1 cellular context compared by ENCODE assay signal in the genomic region with DNA sequence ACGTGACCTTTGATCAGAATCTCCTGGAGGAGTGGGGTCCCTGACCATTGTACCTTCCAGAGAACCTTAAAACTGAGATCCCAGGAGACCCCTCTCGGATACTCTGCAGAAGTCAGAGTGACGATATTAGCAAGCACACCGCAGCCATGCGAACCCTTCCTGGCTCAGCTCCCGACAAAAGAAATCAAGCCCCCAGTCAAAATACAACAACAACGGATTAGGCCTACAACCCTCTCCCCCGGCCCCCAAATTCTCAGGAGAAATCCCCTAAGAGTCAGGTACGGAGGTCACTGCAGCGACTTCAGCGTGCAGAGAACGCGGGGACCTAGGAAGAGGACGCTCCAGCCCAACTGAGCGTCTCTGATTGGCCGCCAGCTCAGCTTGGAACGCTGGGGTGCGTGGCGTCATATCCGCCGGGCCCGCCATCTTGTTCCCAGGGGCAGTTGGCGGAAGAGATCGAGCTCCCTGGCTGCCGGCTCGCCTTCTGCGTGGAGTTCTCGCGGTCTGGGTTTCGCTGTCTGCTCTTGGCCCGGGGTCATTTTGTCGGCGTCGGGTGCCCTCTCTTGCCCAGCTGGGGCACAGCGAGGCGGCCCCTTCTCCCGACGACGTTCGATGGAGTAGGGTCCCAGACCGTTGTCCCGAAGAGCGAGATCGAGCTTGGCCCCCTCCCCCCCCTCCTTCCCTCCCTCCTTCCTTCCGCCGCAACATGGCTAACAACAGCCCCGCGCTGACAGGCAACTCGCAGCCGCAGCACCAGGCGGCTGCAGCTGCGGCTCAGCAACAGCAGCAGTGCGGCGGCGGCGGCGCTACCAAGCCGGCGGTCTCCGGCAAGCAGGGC.
A peak's percentile ranks its signal among the peaks of the same experiment; 100 is the strongest.
TF ChIP-seq lines count a peak whose summit lies in the region.

A gene with protein sequence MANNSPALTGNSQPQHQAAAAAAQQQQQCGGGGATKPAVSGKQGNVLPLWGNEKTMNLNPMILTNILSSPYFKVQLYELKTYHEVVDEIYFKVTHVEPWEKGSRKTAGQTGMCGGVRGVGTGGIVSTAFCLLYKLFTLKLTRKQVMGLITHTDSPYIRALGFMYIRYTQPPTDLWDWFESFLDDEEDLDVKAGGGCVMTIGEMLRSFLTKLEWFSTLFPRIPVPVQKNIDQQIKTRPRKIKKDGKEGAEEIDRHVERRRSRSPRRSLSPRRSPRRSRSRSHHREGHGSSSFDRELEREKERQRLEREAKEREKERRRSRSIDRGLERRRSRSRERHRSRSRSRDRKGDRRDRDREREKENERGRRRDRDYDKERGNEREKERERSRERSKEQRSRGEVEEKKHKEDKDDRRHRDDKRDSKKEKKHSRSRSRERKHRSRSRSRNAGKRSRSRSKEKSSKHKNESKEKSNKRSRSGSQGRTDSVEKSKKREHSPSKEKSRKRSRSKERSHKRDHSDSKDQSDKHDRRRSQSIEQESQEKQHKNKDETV (plus strand): TSS at position 425 of the 838 bp plus-strand sequence. CDS start 282 bp downstream, at position 707.

TF ChIP-seq in HepG2, 621 proteins besides CTCF, POLR2A, EP300 and RAD21 (continued from another document and continues in another):
- TF ChIP-seq, protein P1, sequence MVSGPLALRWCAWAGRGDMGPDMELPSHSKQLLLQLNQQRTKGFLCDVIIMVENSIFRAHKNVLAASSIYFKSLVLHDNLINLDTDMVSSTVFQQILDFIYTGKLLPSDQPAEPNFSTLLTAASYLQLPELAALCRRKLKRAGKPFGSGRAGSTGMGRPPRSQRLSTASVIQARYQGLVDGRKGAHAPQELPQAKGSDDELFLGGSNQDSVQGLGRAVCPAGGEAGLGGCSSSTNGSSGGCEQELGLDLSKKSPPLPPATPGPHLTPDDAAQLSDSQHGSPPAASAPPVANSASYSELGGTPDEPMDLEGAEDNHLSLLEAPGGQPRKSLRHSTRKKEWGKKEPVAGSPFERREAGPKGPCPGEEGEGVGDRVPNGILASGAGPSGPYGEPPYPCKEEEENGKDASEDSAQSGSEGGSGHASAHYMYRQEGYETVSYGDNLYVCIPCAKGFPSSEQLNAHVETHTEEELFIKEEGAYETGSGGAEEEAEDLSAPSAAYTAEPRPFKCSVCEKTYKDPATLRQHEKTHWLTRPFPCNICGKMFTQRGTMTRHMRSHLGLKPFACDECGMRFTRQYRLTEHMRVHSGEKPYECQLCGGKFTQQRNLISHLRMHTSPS (CRISPR knock-in tag; IDR thresholded peaks at IDR 0.05; ENCODE audit: low read depth), result peak; percentile 45; the same call in 1 of the 2 replicates
- TF ChIP-seq ZNF660 (CRISPR knock-in tag; IDR thresholded peaks at IDR 0.05; ENCODE audit: borderline replicate concordance, low read depth) (no peak; the same call in 1 of the 2 replicates), YEATS2 (CRISPR knock-in tag; IDR thresholded peaks at IDR 0.05; ENCODE audit: borderline replicate concordance) (peak; percentile 83), KAT2B (IDR thresholded peaks at IDR 0.05; ENCODE audit: borderline replicate concordance, low read depth, low read length) (no peak), TGIF2 (CRISPR knock-in tag; IDR thresholded peaks at IDR 0.05) (peak; percentile 95), ZNF34 (CRISPR knock-in tag; IDR thresholded peaks at IDR 0.05; ENCODE audit: borderline replicate concordance) (0 out of 2 replicates have a peak, but pooled peaks have one; percentile 50), SMAD9 (CRISPR knock-in tag; IDR thresholded peaks at IDR 0.05) (0 out of 2 replicates have a peak, but pooled peaks have one; percentile 5), SIX1 (CRISPR knock-in tag; IDR thresholded peaks at IDR 0.05; ENCODE audit: borderline replicate concordance) (no peak), ZSCAN21 (CRISPR knock-in tag; IDR thresholded peaks at IDR 0.05; ENCODE audit: borderline replicate concordance) (peak; percentile 68; the same call in 1 of the 2 replicates), ZNF431 (CRISPR knock-in tag; IDR thresholded peaks at IDR 0.05; ENCODE audit: borderline replicate concordance, low read depth) (peak; percentile 79), ZBTB7B (CRISPR knock-in tag; IDR thresholded peaks at IDR 0.05) (peak; percentile 41; the same call in 1 of the 2 replicates), KLF15 (CRISPR knock-in tag; IDR thresholded peaks at IDR 0.05; ENCODE audit: borderline replicate concordance) (no peak; the same call in 1 of the 2 replicates), NFKBIZ (CRISPR knock-in tag; IDR thresholded peaks at IDR 0.05) (no peak), IKZF1 (IDR thresholded peaks at IDR 0.05) (no peak), ZNF746 (CRISPR knock-in tag; IDR thresholded peaks at IDR 0.05) (no peak), GATAD2A (CRISPR knock-in tag; IDR thresholded peaks at IDR 0.05) (peak; percentile 38; the same call in 1 of the 2 replicates), SRY (CRISPR knock-in tag; IDR thresholded peaks at IDR 0.05) (no peak; the same call in 1 of the 2 replicates), ZFP37 (CRISPR knock-in tag; IDR thresholded peaks at IDR 0.05; ENCODE audit: borderline replicate concordance) (no peak), TP53 (CRISPR knock-in tag; conservative IDR thresholded peaks at IDR 0.05) (no peak; the same call in 1 of the 2 replicates), PHF20 (CRISPR knock-in tag; IDR thresholded peaks at IDR 0.05) (peak; percentile 89), TBL1XR1 (IDR thresholded peaks at IDR 0.05; ENCODE audit: borderline replicate concordance, low read length, partially characterized antibody) (peak; percentile 67), ZNF644 (CRISPR knock-in tag; IDR thresholded peaks at IDR 0.05; ENCODE audit: low read depth) (0 out of 2 replicates have a peak, but pooled peaks have one; percentile 45), ZNF546 (CRISPR knock-in tag; conservative IDR thresholded peaks at IDR 0.05) (no peak), ZNF12 (CRISPR knock-in tag; IDR thresholded peaks at IDR 0.05) (peak; percentile 6; the same call in 1 of the 2 replicates), NR1H2 (CRISPR knock-in tag; IDR thresholded peaks at IDR 0.05; ENCODE audit: borderline replicate concordance, low read depth) (no peak)
- TF ChIP-seq, protein P2, sequence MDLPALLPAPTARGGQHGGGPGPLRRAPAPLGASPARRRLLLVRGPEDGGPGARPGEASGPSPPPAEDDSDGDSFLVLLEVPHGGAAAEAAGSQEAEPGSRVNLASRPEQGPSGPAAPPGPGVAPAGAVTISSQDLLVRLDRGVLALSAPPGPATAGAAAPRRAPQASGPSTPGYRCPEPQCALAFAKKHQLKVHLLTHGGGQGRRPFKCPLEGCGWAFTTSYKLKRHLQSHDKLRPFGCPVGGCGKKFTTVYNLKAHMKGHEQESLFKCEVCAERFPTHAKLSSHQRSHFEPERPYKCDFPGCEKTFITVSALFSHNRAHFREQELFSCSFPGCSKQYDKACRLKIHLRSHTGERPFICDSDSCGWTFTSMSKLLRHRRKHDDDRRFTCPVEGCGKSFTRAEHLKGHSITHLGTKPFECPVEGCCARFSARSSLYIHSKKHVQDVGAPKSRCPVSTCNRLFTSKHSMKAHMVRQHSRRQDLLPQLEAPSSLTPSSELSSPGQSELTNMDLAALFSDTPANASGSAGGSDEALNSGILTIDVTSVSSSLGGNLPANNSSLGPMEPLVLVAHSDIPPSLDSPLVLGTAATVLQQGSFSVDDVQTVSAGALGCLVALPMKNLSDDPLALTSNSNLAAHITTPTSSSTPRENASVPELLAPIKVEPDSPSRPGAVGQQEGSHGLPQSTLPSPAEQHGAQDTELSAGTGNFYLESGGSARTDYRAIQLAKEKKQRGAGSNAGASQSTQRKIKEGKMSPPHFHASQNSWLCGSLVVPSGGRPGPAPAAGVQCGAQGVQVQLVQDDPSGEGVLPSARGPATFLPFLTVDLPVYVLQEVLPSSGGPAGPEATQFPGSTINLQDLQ (CRISPR knock-in tag; IDR thresholded peaks at IDR 0.05), result peak; percentile 72; the same call in 1 of the 2 replicates
- TF ChIP-seq, protein P3, sequence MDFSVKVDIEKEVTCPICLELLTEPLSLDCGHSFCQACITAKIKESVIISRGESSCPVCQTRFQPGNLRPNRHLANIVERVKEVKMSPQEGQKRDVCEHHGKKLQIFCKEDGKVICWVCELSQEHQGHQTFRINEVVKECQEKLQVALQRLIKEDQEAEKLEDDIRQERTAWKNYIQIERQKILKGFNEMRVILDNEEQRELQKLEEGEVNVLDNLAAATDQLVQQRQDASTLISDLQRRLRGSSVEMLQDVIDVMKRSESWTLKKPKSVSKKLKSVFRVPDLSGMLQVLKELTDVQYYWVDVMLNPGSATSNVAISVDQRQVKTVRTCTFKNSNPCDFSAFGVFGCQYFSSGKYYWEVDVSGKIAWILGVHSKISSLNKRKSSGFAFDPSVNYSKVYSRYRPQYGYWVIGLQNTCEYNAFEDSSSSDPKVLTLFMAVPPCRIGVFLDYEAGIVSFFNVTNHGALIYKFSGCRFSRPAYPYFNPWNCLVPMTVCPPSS (IDR thresholded peaks at IDR 0.05), result no peak
- TF ChIP-seq, protein P4, sequence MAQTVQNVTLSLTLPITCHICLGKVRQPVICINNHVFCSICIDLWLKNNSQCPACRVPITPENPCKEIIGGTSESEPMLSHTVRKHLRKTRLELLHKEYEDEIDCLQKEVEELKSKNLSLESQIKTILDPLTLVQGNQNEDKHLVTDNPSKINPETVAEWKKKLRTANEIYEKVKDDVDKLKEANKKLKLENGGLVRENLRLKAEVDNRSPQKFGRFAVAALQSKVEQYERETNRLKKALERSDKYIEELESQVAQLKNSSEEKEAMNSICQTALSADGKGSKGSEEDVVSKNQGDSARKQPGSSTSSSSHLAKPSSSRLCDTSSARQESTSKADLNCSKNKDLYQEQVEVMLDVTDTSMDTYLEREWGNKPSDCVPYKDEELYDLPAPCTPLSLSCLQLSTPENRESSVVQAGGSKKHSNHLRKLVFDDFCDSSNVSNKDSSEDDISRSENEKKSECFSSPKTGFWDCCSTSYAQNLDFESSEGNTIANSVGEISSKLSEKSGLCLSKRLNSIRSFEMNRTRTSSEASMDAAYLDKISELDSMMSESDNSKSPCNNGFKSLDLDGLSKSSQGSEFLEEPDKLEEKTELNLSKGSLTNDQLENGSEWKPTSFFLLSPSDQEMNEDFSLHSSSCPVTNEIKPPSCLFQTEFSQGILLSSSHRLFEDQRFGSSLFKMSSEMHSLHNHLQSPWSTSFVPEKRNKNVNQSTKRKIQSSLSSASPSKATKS (CRISPR knock-in tag; IDR thresholded peaks at IDR 0.05), result 0 out of 2 replicates have a peak, but pooled peaks have one; percentile 54
- TF ChIP-seq, protein P5, sequence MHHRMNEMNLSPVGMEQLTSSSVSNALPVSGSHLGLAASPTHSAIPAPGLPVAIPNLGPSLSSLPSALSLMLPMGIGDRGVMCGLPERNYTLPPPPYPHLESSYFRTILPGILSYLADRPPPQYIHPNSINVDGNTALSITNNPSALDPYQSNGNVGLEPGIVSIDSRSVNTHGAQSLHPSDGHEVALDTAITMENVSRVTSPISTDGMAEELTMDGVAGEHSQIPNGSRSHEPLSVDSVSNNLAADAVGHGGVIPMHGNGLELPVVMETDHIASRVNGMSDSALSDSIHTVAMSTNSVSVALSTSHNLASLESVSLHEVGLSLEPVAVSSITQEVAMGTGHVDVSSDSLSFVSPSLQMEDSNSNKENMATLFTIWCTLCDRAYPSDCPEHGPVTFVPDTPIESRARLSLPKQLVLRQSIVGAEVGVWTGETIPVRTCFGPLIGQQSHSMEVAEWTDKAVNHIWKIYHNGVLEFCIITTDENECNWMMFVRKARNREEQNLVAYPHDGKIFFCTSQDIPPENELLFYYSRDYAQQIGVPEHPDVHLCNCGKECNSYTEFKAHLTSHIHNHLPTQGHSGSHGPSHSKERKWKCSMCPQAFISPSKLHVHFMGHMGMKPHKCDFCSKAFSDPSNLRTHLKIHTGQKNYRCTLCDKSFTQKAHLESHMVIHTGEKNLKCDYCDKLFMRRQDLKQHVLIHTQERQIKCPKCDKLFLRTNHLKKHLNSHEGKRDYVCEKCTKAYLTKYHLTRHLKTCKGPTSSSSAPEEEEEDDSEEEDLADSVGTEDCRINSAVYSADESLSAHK (CRISPR knock-in tag; IDR thresholded peaks at IDR 0.05; ENCODE audit: borderline replicate concordance), result no peak
- TF ChIP-seq, protein P6, sequence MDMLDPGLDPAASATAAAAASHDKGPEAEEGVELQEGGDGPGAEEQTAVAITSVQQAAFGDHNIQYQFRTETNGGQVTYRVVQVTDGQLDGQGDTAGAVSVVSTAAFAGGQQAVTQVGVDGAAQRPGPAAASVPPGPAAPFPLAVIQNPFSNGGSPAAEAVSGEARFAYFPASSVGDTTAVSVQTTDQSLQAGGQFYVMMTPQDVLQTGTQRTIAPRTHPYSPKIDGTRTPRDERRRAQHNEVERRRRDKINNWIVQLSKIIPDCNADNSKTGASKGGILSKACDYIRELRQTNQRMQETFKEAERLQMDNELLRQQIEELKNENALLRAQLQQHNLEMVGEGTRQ (IDR thresholded peaks at IDR 0.05; ENCODE audit: low read depth, low read length), result no peak
- TF ChIP-seq, protein P6 (CRISPR knock-in tag; IDR thresholded peaks at IDR 0.05; ENCODE audit: borderline replicate concordance), result peak; percentile 24; the same call in 1 of the 2 replicates
- TF ChIP-seq, protein P7, sequence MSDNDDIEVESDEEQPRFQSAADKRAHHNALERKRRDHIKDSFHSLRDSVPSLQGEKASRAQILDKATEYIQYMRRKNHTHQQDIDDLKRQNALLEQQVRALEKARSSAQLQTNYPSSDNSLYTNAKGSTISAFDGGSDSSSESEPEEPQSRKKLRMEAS (IDR thresholded peaks at IDR 0.05), result peak; percentile 88
- TF ChIP-seq, protein P8, sequence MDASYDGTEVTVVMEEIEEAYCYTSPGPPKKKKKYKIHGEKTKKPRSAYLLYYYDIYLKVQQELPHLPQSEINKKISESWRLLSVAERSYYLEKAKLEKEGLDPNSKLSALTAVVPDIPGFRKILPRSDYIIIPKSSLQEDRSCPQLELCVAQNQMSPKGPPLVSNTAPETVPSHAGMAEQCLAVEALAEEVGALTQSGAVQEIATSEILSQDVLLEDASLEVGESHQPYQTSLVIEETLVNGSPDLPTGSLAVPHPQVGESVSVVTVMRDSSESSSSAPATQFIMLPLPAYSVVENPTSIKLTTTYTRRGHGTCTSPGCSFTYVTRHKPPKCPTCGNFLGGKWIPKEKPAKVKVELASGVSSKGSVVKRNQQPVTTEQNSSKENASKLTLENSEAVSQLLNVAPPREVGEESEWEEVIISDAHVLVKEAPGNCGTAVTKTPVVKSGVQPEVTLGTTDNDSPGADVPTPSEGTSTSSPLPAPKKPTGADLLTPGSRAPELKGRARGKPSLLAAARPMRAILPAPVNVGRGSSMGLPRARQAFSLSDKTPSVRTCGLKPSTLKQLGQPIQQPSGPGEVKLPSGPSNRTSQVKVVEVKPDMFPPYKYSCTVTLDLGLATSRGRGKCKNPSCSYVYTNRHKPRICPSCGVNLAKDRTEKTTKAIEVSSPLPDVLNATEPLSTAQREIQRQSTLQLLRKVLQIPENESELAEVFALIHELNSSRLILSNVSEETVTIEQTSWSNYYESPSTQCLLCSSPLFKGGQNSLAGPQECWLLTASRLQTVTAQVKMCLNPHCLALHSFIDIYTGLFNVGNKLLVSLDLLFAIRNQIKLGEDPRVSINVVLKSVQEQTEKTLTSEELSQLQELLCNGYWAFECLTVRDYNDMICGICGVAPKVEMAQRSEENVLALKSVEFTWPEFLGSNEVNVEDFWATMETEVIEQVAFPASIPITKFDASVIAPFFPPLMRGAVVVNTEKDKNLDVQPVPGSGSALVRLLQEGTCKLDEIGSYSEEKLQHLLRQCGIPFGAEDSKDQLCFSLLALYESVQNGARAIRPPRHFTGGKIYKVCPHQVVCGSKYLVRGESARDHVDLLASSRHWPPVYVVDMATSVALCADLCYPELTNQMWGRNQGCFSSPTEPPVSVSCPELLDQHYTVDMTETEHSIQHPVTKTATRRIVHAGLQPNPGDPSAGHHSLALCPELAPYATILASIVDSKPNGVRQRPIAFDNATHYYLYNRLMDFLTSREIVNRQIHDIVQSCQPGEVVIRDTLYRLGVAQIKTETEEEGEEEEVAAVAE (CRISPR knock-in tag; IDR thresholded peaks at IDR 0.05; ENCODE audit: borderline replicate concordance), result no peak
